In the genomic region with DNA sequence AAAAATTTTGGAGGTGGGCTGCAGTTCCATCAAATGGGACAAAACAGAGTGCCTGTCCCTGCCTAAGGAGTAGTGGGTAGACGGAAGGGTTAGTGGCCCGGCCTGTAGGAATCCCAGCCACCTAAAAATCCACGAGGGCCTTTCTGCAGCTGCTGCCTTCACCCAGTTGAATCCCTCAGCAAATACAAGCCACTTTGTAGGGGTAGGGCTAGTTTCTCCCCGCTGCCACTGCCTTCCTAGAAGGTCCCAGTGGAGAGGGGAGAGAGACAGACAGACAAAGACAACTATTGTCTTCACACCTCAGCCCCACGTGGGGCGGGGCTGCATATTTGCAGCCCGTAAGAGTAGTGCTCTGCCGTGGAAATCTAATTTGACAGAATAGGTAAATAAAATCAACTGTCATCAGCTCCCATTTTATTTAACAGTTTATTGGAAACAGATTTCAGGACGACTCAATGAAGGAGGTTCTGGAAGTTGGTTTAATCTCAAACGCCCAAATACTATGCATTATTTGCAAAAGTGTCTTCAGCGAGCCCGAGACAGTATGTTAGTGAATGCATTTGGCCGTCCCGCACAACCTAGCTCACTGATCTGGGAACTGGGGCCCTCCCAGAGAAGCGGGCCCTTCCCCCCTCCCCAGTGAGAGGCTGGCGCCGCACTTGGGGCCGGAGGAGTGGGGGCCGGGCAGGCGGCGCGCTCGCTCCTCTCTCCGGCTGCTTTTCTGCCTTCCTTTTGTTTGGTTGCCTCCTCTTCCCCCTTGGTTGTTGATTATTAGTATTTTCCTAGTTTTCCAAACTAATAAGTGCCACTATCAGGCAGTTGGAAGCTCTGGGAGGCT, we compare ENCODE assay signal across 9 cellular contexts.
DNase-seq lines count a peak whose midpoint lies in the region; ATAC-seq and TF ChIP-seq lines count a peak whose summit lies in the region.
"Had no signal": no experiment of that assay in that cellular context is flagged by ENCODE, and none has a peak within 500 bp of the region (broad histone marks: within the 10 kb centered on the region; RNA-seq: fewer than 3 reads in every experiment).

No MANE protein-coding gene starts in this region.

- peaks cover 12% of the 10 kb centered on the region for H3K27me3 Mint-ChIP-seq in osteocyte (ENCODE audit: unreplicated experiment)

- in situ Hi-C loops in GM13977 (cut with MboI; ENCODE audit: low pct_unique_long_range_greater_than_20kb, low sequenced_read_pairs, unreplicated experiment): no loop called here

- H3K9me3 ChIP-seq in sigmoid colon: no peaks in the 10 kb centered on the region

- H3K4me1 Mint-ChIP-seq in osteocyte (ENCODE audit: unreplicated experiment): no peaks in the 10 kb centered on the region

- H3K4me3 ChIP-seq in sigmoid colon: peak overlapping the region; percentile 32 to 65 (median 48)

- TF ChIP-seq EP300 in sigmoid colon (IDR thresholded peaks at IDR 0.05): no peak

- no peaks in the 10 kb centered on the region for H3K36me3 ChIP-seq in sigmoid colon

- no peaks in the 10 kb centered on the region for H3K9me3 Mint-ChIP-seq in osteocyte (ENCODE audit: unreplicated experiment)

- H3K4me3 Mint-ChIP-seq in osteocyte (ENCODE audit: unreplicated experiment): no peak overlapping the region

- DNase-seq in GM13977 (ENCODE audit: low spot score): peak; percentile 45
- peak; percentile 35 for DNase-seq in astrocyte of the hippocampus (ENCODE audit: low read depth, low spot score)
- DNase-seq in iPS-NIHi11 (ENCODE audit: low spot score): peak; percentile 57
- no peak for DNase-seq in sigmoid colon
- DNase-seq in NCI-H524 treated with DMSO at 0.1 percent for 48 hours (lab: John Stamatoyannopoulos, UW): no peak
- no peak for DNase-seq in osteocyte (ENCODE audit: extremely low spot score, unreplicated experiment)
- DNase-seq in NCI-H1092 (lab: John Stamatoyannopoulos, UW): no peak
- DNase-seq: KBM-7 had no signal

- TF ChIP-seq CTCF in GM13977 (IDR thresholded peaks at IDR 0.05; ENCODE audit: extremely low read depth, insufficient read depth, missing control alignments) (no peak), sigmoid colon (IDR thresholded peaks at IDR 0.05) (no peak), osteocyte (IDR thresholded peaks at IDR 0.05) (no peak)

- H3K27me3 ChIP-seq in sigmoid colon: no peaks in the 10 kb centered on the region

- no peak for TF ChIP-seq POLR2A in sigmoid colon (IDR thresholded peaks at IDR 0.05)

- intact Hi-C loops in sigmoid colon (cut with DNase I): no loop called here

- ATAC-seq in HG03439 (IDR thresholded peaks at IDR 0.05; ENCODE audit: unreplicated experiment): no peak

- H3K27ac ChIP-seq in sigmoid colon: peak overlapping the region in 2 of 4 donors; percentile 31 to 55

- H3K27ac Mint-ChIP-seq in osteocyte (ENCODE audit: unreplicated experiment): no peak overlapping the region

- peaks cover 0 to 14% (median 5%) of the 10 kb centered on the region in 4 donors for H3K4me1 ChIP-seq in sigmoid colon

- H3K36me3 Mint-ChIP-seq in osteocyte (ENCODE audit: unreplicated experiment): no peaks in the 10 kb centered on the region

- 21 to 30% methylated on average over 24 of the region's 24 CpGs for WGBS in sigmoid colon, 2 donors

Comparison
In these comparisons a context has a peak if more than half of its experiments do, and no peak if none do; other contexts are left out.
1. DNase-seq: peak in GM13977 (single experiment), astrocyte of the hippocampus (single experiment) and iPS-NIHi11 (single experiment); none in sigmoid colon (single experiment), NCI-H524 treated with DMSO at 0.1 percent for 48 hours (single experiment), osteocyte (single experiment) and NCI-H1092 (single experiment).